In genomic region chr15:83207622-83208356, GRCh38 we compare ENCODE assay signal across 8 cellular contexts. TPM values are rescaled to one million over a fixed set of nuclear protein-coding genes. Genes with fewer than 3 reads are reported as not detected.
DNase-seq lines count a peak whose midpoint lies in the region; ATAC-seq and TF ChIP-seq lines count a peak whose summit lies in the region.

Gene HDGFL3, minus strand, starts transcription at chr15:83207823. Its CDS starts 409 bp downstream, at chr15:83207414.

- H3K9me3 Mint-ChIP-seq in brain: peaks cover 0 to 2% (median 0%) of the 10 kb centered on the region in 5 experiments

- no peak for TF ChIP-seq CTCF in 22Rv1 (IDR thresholded peaks at IDR 0.05)
- peak; percentile 23; the same call in 1 of the 2 replicates for TF ChIP-seq CTCF in GM12875 (IDR thresholded peaks at IDR 0.05; ENCODE audit: borderline replicate concordance, insufficient read depth, low read depth, low read length)
- TF ChIP-seq CTCF in brain (conservative IDR thresholded peaks at IDR 0.05): peak in 1 of 2 experiments; percentile 32
- TF ChIP-seq CTCF in psoas muscle (IDR thresholded peaks at IDR 0.05): no peak

- H3K27ac Mint-ChIP-seq in brain: peak within 1 kb of the TSS; percentile 99 to 100 (median 100)

- H3K27me3 ChIP-seq in psoas muscle (ENCODE audit: insufficient read depth in 3 of 3, low read length in 2 of 3): peaks cover 0 to 48% (median 9%) of the 10 kb centered on the region in 3 donors

- H3K4me3 ChIP-seq in GM12875 (ENCODE audit: low read depth, low read length): peak within 1 kb of the TSS; percentile 93
- H3K4me3 ChIP-seq in psoas muscle: peak within 1 kb of the TSS; percentile 77

- DNase-seq in SK-N-DZ (ENCODE audit: low spot score) (peak; percentile 77), hypothalamus (lab: John Stamatoyannopoulos, UW) (peak in 44 of 51 donors; percentile 8 to 79 (median 49)), psoas muscle (peak; percentile 62 to 72), SIG-M5 (lab: John Stamatoyannopoulos, UW) (no peak)

- H3K36me3 Mint-ChIP-seq in brain: no peaks in the 10 kb centered on the region

- peaks cover 7% of the 10 kb centered on the region for H3K4me1 ChIP-seq in psoas muscle

- peak within 1 kb of the TSS; percentile 99 to 100 (median 100) for H3K4me3 Mint-ChIP-seq in brain

- WGBS in psoas muscle, 3 donors: 0% methylated on average over 33 to 99 of the region's 99 CpGs

- peaks cover 8% of the 10 kb centered on the region for H3K27me3 Mint-ChIP-seq in brain

- no peaks in the 10 kb centered on the region for H3K9me3 ChIP-seq in psoas muscle

- ATAC-seq in HG03521 (IDR thresholded peaks at IDR 0.05; ENCODE audit: unreplicated experiment) (peak; percentile 42), psoas muscle (peak in 3 of 4 donors; percentile 50 to 72 (median 58))

- intact Hi-C loops in psoas muscle (cut with DNase I): loop anchor here in 1 of 2 donors (5.0 kb wide), 1 partner anchor 195 kb away; the partner anchor contains the start of gene C15orf40

- peak within 1 kb of the TSS; percentile 48; the same call in 1 of the 2 replicates for H3K27ac ChIP-seq in 22Rv1
- peak within 1 kb of the TSS; percentile 65 for H3K27ac ChIP-seq in psoas muscle

- no peaks in the 10 kb centered on the region for H3K36me3 ChIP-seq in psoas muscle (ENCODE audit: insufficient read depth in 1 of 2, low read depth in 1 of 2)

- H3K4me1 Mint-ChIP-seq in brain: peaks cover 36% of the 10 kb centered on the region

RNA-seq across cellular contexts. Expression of gene HDGFL3, which starts in this region (rescaled TPM):
- 64.2 and 89.8 TPM in 2 replicates for polyA plus RNA-seq in SK-N-DZ (2014; cell fraction: cytosol; rRNA removed)
- polyA plus RNA-seq in SK-N-DZ (2014; cell fraction: nucleus; rRNA removed): 34.3 and 57.3 TPM in 2 replicates
- 51.0 TPM for polyA plus RNA-seq in brain (ENCODE audit: insufficient read depth, low read depth, low replicate concordance)
- 10 to 100 TPM in 1 of 4 donors, 1 to 10 TPM in 3; 4.8 to 10.4 (median 7.9) TPM for total RNA-seq in psoas muscle
- polyA plus RNA-seq in psoas muscle: 1 to 10 TPM; 2.6 to 4.2 (median 3.0) TPM

Comparison
In these comparisons a context has a peak if more than half of its experiments do, and no peak if none do; other contexts are left out.
1. RNA of gene HDGFL3 (polyA plus RNA-seq): 51.0 TPM in brain (single experiment); 2.6 to 4.2 TPM in psoas muscle; every median in the first group is over 10 times any median in the second.